In the genomic region with DNA sequence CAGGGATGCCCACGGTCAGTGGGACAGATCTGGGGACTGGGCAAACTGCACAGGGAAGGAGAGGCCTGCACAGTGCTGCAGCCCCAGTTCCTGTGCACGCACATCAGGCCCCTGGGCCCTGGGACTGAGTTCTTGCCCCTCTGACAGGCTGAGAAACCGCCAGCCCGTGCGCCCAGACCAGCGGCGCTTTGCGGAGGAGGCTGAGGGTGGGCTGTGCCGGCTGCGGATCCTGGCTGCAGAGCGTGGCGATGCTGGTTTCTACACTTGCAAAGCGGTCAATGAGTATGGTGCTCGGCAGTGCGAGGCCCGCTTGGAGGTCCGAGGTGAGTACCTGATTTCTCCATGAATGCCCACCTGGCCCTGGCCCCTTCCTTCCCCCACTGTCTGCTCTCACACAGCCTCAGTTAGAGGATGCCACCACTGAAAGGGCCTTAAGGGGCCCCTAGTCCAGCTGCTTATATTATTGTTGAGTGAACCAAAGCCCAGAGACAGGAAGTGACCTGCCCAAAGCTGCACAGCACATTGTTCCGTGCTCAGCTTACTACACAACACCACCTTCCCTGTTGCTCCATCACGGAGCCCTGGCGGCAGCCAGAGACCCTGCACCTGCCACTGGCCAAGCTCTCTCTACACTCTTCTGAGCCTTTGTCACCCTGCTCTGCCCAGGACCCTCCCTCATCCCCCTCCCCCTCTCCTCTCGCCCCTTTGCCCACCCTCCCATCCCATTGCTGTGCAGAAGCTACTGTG, we compare ENCODE assay signal across 23 cellular contexts. TPM values are rescaled to one million over a fixed set of nuclear protein-coding genes. Genes with fewer than 3 reads are reported as not detected.
"Had no signal": no experiment of that assay in that cellular context is flagged by ENCODE, and none has a peak within 500 bp of the region (broad histone marks: within the 10 kb centered on the region; RNA-seq: fewer than 3 reads in every experiment).

No MANE protein-coding gene starts in this region.

- H3K4me1 Mint-ChIP-seq: activated naive CD4-positive, alpha-beta T cell treated with anti-CD3 and anti-CD28 coated beads, Interleukin-2, amount 50 U/mL, for 24 hours; naive B cell had no signal

- H3K9me3 ChIP-seq: adrenal gland, ovary, SK-N-SH, upper lobe of left lung had no signal

- H3K4me3 ChIP-seq: adrenal gland, neural progenitor cell, ovary, upper lobe of left lung had no signal

- H3K4me1 ChIP-seq: adrenal gland, upper lobe of left lung had no signal

- H3K36me3 ChIP-seq: adrenal gland, neural progenitor cell, ovary, upper lobe of left lung had no signal

- DNase-seq: activated CD4-positive, alpha-beta T cell treated with anti-CD3 and anti-CD28 coated beads for 1 hour; activated CD4-positive, alpha-beta T cell treated with anti-CD3 and anti-CD28 coated beads, Interleukin-2, amount 50 U/mL, for 4 hours; activated effector memory CD4-positive, alpha-beta T cell treated with anti-CD3 and anti-CD28 coated beads, Interleukin-2, amount 50 U/mL, for 16 hours; activated T-cell treated with anti-CD3 and anti-CD28 coated beads, Interleukin-2, amount 50 U/mL, for 4 hours; adrenal gland; caudate nucleus; head of caudate nucleus; mammary epithelial cell; naive B cell; SK-N-SH; stimulated activated CD4-positive, alpha-beta T cell treated with anti-CD3 and anti-CD28 coated beads, Interleukin-4, amount 100 ng/mL, for 24 hours; stimulated activated naive CD4-positive, alpha-beta T cell treated with Interleukin-2 at 50 U/mL for 16 hours; T-helper 1 cell had no signal

- H2AFZ ChIP-seq: neural progenitor cell had no signal

- H3K9me3 Mint-ChIP-seq: activated naive CD4-positive, alpha-beta T cell treated with anti-CD3 and anti-CD28 coated beads, Interleukin-2, amount 50 U/mL, for 24 hours; activated T-cell treated with anti-CD3 and anti-CD28 coated beads, Interleukin-2, amount 50 U/mL, for 4 hours; naive B cell; neural progenitor cell had no signal

- H3K27ac Mint-ChIP-seq: activated naive CD4-positive, alpha-beta T cell treated with anti-CD3 and anti-CD28 coated beads, Interleukin-2, amount 50 U/mL, for 24 hours; naive B cell; neural progenitor cell had no signal

- H3K27me3 ChIP-seq: adrenal gland, neural progenitor cell, ovary had no signal

- H3K4me3 Mint-ChIP-seq: activated naive CD4-positive, alpha-beta T cell treated with anti-CD3 and anti-CD28 coated beads, Interleukin-2, amount 50 U/mL, for 24 hours; activated T-cell treated with anti-CD3 and anti-CD28 coated beads, Interleukin-2, amount 50 U/mL, for 4 hours; naive B cell; neural progenitor cell had no signal

- H3K36me3 Mint-ChIP-seq: activated naive CD4-positive, alpha-beta T cell treated with anti-CD3 and anti-CD28 coated beads, Interleukin-2, amount 50 U/mL, for 24 hours; naive B cell had no signal

- H3K27ac ChIP-seq: adrenal gland, neural progenitor cell, ovary, upper lobe of left lung, VCaP had no signal

- FAIRE-seq: colon had no signal

- ATAC-seq: activated T-cell treated with anti-CD3 and anti-CD28 coated beads, Interleukin-2, amount 50 U/mL, for 4 hours; esophagus mucosa had no signal

- H3K27me3 Mint-ChIP-seq: activated naive CD4-positive, alpha-beta T cell treated with anti-CD3 and anti-CD28 coated beads, Interleukin-2, amount 50 U/mL, for 24 hours had no signal

- H3K4me2 ChIP-seq: neural progenitor cell, SK-N-SH had no signal

- H3K9ac ChIP-seq: neural progenitor cell, SK-N-SH had no signal

RNA-seq across cellular contexts. Expression of a gene that starts 49.8 kb away (rescaled TPM):
- total RNA-seq: esophagus mucosa, fibroblast of villous mesenchyme, renal cortical epithelial cell, skeletal muscle tissue had no signal
